Comparison of ENCODE assay signal across 1 cellular context in the genomic region with DNA sequence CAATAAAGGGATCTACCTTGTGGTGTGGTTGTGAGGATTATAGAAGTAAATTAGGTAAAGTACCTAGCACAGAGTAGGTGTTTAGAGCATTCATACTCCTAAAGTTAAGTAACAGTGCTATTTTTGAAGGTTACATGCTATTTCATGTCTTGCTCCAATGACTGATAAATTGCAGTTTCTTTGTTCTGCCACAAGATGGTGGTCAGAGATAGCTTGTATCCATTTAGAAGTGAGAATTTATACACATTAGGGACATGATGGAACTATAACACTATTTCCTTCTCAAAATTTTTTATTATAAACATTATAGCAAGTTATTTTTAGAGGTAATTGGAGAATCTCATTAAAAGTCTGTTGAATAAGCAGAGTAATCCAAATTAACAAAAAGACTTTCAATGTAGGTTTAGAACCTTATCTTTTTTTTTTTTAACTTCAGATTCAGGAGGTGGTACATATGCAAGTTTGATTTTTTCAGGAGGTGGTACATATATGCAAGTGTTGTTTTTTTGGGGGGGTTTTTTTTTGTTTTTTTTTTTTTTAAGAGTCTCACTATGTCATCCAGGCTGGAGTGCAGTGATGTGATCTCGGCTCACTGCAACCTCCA.
TF ChIP-seq lines count a peak whose summit lies in the region.

No MANE protein-coding gene starts in this region.

TF ChIP-seq in HCT116, 20 proteins besides CTCF, POLR2A, EP300 and RAD21 (continued from another document):
- TF ChIP-seq, protein P1, sequence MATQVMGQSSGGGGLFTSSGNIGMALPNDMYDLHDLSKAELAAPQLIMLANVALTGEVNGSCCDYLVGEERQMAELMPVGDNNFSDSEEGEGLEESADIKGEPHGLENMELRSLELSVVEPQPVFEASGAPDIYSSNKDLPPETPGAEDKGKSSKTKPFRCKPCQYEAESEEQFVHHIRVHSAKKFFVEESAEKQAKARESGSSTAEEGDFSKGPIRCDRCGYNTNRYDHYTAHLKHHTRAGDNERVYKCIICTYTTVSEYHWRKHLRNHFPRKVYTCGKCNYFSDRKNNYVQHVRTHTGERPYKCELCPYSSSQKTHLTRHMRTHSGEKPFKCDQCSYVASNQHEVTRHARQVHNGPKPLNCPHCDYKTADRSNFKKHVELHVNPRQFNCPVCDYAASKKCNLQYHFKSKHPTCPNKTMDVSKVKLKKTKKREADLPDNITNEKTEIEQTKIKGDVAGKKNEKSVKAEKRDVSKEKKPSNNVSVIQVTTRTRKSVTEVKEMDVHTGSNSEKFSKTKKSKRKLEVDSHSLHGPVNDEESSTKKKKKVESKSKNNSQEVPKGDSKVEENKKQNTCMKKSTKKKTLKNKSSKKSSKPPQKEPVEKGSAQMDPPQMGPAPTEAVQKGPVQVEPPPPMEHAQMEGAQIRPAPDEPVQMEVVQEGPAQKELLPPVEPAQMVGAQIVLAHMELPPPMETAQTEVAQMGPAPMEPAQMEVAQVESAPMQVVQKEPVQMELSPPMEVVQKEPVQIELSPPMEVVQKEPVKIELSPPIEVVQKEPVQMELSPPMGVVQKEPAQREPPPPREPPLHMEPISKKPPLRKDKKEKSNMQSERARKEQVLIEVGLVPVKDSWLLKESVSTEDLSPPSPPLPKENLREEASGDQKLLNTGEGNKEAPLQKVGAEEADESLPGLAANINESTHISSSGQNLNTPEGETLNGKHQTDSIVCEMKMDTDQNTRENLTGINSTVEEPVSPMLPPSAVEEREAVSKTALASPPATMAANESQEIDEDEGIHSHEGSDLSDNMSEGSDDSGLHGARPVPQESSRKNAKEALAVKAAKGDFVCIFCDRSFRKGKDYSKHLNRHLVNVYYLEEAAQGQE (IDR thresholded peaks at IDR 0.05; ENCODE audit: low read depth), result no peak
- no peak for TF ChIP-seq ZFX (IDR thresholded peaks at IDR 0.05)
- no peak for TF ChIP-seq EGR1 (IDR thresholded peaks at IDR 0.05; ENCODE audit: low read depth)
